Comparison of ENCODE assay signal across 9 cellular contexts in genomic region chr6:31122803-31123706, GRCh38. TPM values are rescaled to one million over a fixed set of nuclear protein-coding genes. Genes with fewer than 3 reads are reported as not detected.
A peak's percentile ranks its signal among the peaks of the same experiment; 100 is the strongest.
DNase-seq lines count a peak whose midpoint lies in the region; ATAC-seq, FAIRE-seq and TF ChIP-seq lines count a peak whose summit lies in the region.
"Had no signal": no experiment of that assay in that cellular context is flagged by ENCODE, and none has a peak within 500 bp of the region (broad histone marks: within the 10 kb centered on the region; RNA-seq: fewer than 3 reads in every experiment).

No MANE protein-coding gene starts in this region.

- peak overlapping the region; percentile 66 to 77; a peak in 5 of 6 replicates for H3K27ac ChIP-seq in A549

- H3K4me2 ChIP-seq in A549: peak overlapping the region; percentile 67

- H3K27me3 Mint-ChIP-seq in activated naive CD4-positive, alpha-beta T cell treated with anti-CD3 and anti-CD28 coated beads for 36 hours (ENCODE audit: low read depth): no peaks in the 10 kb centered on the region

- intact Hi-C loops in activated naive CD4-positive, alpha-beta T cell treated with anti-CD3 and anti-CD28 coated beads for 36 hours (cut with micrococcal nuclease): no loop called here

- no peaks in the 10 kb centered on the region for H3K36me3 Mint-ChIP-seq in activated naive CD4-positive, alpha-beta T cell treated with anti-CD3 and anti-CD28 coated beads for 36 hours (ENCODE audit: low read depth)

- H3K4me3 Mint-ChIP-seq in activated naive CD4-positive, alpha-beta T cell treated with anti-CD3 and anti-CD28 coated beads for 36 hours: no peak overlapping the region

- DNase-seq in A549 (ENCODE audit: low read depth in 1 of 2, low spot score in 1 of 2): peak; percentile 23 to 73
- peak; percentile 54 for DNase-seq in NCI-H460 (ENCODE audit: extremely low read depth, low read depth)
- peak; percentile 19 for DNase-seq in epidermal melanocyte (ENCODE audit: insufficient read length, low spot score)
- DNase-seq in midbrain (lab: John Stamatoyannopoulos, UW): peak; percentile 57
- DNase-seq in activated naive CD4-positive, alpha-beta T cell treated with anti-CD3 and anti-CD28 coated beads for 36 hours: no peak
- no peak for DNase-seq in RKO (ENCODE audit: low spot score)

- H3K4me1 Mint-ChIP-seq in activated naive CD4-positive, alpha-beta T cell treated with anti-CD3 and anti-CD28 coated beads for 36 hours (ENCODE audit: low read depth): peaks cover 3% of the 10 kb centered on the region

- POLR2A ChIA-PET in A549 (lab: Yijun Ruan, JAX): no interaction called here

- CTCF ChIA-PET in A549 (lab: Yijun Ruan, JAX): interaction anchor here (0.6 to 1.5 kb wide), 5 partner anchors 8 to 207 kb away, joined by 3 to 7 read pairs (median 4); partner anchors contain the start of gene PSORS1C1
- CTCF ChIA-PET in activated naive CD4-positive, alpha-beta T cell treated with anti-CD3 and anti-CD28 coated beads for 36 hours (lab: Charles Lee): interaction anchor here (0.5 to 1.1 kb wide), 3 partner anchors 22 to 140 kb away, joined by 3 to 4 read pairs (median 3); no protein-coding TSS in a partner anchor

- no peak overlapping the region for H3K27ac Mint-ChIP-seq in activated naive CD4-positive, alpha-beta T cell treated with anti-CD3 and anti-CD28 coated beads for 36 hours

- TF ChIP-seq CTCF in A549 (IDR thresholded peaks at IDR 0.05): no peak

- TF ChIP-seq RAD21 in A549 (conservative IDR thresholded peaks at IDR 0.05 in 1 of 2, IDR thresholded peaks at IDR 0.05 in 1 of 2): no peak

- no peaks in the 10 kb centered on the region for H3K9me3 ChIP-seq in A549

- no peak for TF ChIP-seq POLR2A in A549 (IDR thresholded peaks at IDR 0.05; ENCODE audit: low read length)

- no peak overlapping the region for H3K4me3 ChIP-seq in A549

- ATAC-seq in A549 (peak; percentile 55 to 73; a peak in 5 of 6 replicates), HG03460 (IDR thresholded peaks at IDR 0.05; ENCODE audit: unreplicated experiment) (no peak), HG03025 (IDR thresholded peaks at IDR 0.05; ENCODE audit: low FRiP score, unreplicated experiment) (no peak)

- no peak for TF ChIP-seq EP300 in A549 (IDR thresholded peaks at IDR 0.05)

- peaks cover 36% of the 10 kb centered on the region for H3K4me1 ChIP-seq in A549

- whole genome bisulfite sequencing in A549 (ENCODE audit: missing lambda C conversion rate): 41% methylated on average over 12 of the region's 16 CpGs

- H3K9me3 Mint-ChIP-seq in activated naive CD4-positive, alpha-beta T cell treated with anti-CD3 and anti-CD28 coated beads for 36 hours: no peaks in the 10 kb centered on the region

- FAIRE-seq in A549 (lab: Jason Lieb, UNC): no peak

TF ChIP-seq in A549, 52 proteins besides CTCF, POLR2A, EP300 and RAD21:
- TF ChIP-seq, protein P1, sequence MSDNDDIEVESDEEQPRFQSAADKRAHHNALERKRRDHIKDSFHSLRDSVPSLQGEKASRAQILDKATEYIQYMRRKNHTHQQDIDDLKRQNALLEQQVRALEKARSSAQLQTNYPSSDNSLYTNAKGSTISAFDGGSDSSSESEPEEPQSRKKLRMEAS (IDR thresholded peaks at IDR 0.05): peak; percentile 58
- TF ChIP-seq, protein P2, sequence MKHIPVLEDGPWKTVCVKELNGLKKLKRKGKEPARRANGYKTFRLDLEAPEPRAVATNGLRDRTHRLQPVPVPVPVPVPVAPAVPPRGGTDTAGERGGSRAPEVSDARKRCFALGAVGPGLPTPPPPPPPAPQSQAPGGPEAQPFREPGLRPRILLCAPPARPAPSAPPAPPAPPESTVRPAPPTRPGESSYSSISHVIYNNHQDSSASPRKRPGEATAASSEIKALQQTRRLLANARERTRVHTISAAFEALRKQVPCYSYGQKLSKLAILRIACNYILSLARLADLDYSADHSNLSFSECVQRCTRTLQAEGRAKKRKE (CRISPR knock-in tag; IDR thresholded peaks at IDR 0.05; ENCODE audit: low read depth): no peak
- TF ChIP-seq ZFP36 (IDR thresholded peaks at IDR 0.05; ENCODE audit: borderline replicate concordance, partially characterized antibody) (no peak), FOXS1 (CRISPR knock-in tag; IDR thresholded peaks at IDR 0.05) (no peak), RFX5 (IDR thresholded peaks at IDR 0.05) (no peak), CBX8 (IDR thresholded peaks at IDR 0.05) (no peak), HMGXB4 (CRISPR knock-in tag; IDR thresholded peaks at IDR 0.05; ENCODE audit: borderline replicate concordance) (no peak)

RNA-seq across cellular contexts. Expression of gene CDSN, which starts 2.8 kb away (rescaled TPM):
- polyA plus RNA-seq in A549 (2011; rRNA removed) (not detected in 2 replicates), A549 (2017; fragmentation: RNase III; extraction: RNeasy Plus Mini Kit Qiagen cat#74134 plus additional on column Dnase treatment) (not detected in 3 replicates)
- not detected in 2 replicates for polyA plus RNA-seq in A549 (2012; cell fraction: cytosol; rRNA removed)
- polyA plus RNA-seq in A549 (2012; cell fraction: nucleus; rRNA removed): not detected in 2 replicates
- polyA minus RNA-seq in A549 (2011; rRNA and poly(A)+ RNA removed): not detected in 2 replicates
- total RNA-seq in NCI-H460 (2014; rRNA removed; shearing (Covaris generic)): not detected in 2 replicates
- not detected in 2 replicates for polyA plus RNA-seq in NCI-H460 (2014; cell fraction: nucleus; rRNA removed)
- total RNA-seq in activated naive CD4-positive, alpha-beta T cell treated with anti-CD3 and anti-CD28 coated beads for 36 hours: not detected

RNA-seq across cellular contexts. Expression of gene PSORS1C1, which starts 8.5 kb away (rescaled TPM):
- 2.3 and 5.8 TPM in 2 replicates for polyA plus RNA-seq in A549 (2011; rRNA removed)
- 2.2 and 3.1 TPM in 2 replicates for polyA plus RNA-seq in A549 (2012; cell fraction: cytosol; rRNA removed)
- 6.1 and 8.7 TPM in 2 replicates for polyA plus RNA-seq in A549 (2012; cell fraction: nucleus; rRNA removed)
- 3.0 to 4.3 TPM (median 4.3 TPM) in 3 replicates for polyA plus RNA-seq in A549 (2017; fragmentation: RNase III; extraction: RNeasy Plus Mini Kit Qiagen cat#74134 plus additional on column Dnase treatment)
- polyA minus RNA-seq in A549 (2011; rRNA and poly(A)+ RNA removed): 6.4 and 7.4 TPM in 2 replicates
- 0.09 and 0.37 TPM in 2 replicates for total RNA-seq in NCI-H460 (2014; rRNA removed; shearing (Covaris generic))
- 0.08 and 1.0 TPM in 2 replicates for polyA plus RNA-seq in NCI-H460 (2014; cell fraction: nucleus; rRNA removed)
- under 1 TPM; 0.29 to 0.40 TPM for total RNA-seq in activated naive CD4-positive, alpha-beta T cell treated with anti-CD3 and anti-CD28 coated beads for 36 hours

RNA-seq across cellular contexts. Expression of gene C6orf15, which starts 10.7 kb away (rescaled TPM):
- polyA plus RNA-seq in A549 (2011; rRNA removed): not detected in 2 replicates
- polyA plus RNA-seq in A549 (2012; cell fraction: cytosol; rRNA removed): not detected in 2 replicates
- polyA plus RNA-seq in A549 (2012; cell fraction: nucleus; rRNA removed): not detected in 2 replicates
- not detected in 3 replicates for polyA plus RNA-seq in A549 (2017; fragmentation: RNase III; extraction: RNeasy Plus Mini Kit Qiagen cat#74134 plus additional on column Dnase treatment)
- polyA minus RNA-seq in A549 (2011; rRNA and poly(A)+ RNA removed): not detected in 2 replicates
- not detected in 2 replicates for total RNA-seq in NCI-H460 (2014; rRNA removed; shearing (Covaris generic))
- not detected in 2 replicates for polyA plus RNA-seq in NCI-H460 (2014; cell fraction: nucleus; rRNA removed)
- total RNA-seq in activated naive CD4-positive, alpha-beta T cell treated with anti-CD3 and anti-CD28 coated beads for 36 hours: not detected
- total RNA-seq: dermis microvascular lymphatic vessel endothelial cell had no signal

RNA-seq across cellular contexts. Expression of gene PSORS1C2, which starts 15.8 kb away (rescaled TPM):
- polyA plus RNA-seq in A549 (2011; rRNA removed) (not detected in 2 replicates), A549 (2017; fragmentation: RNase III; extraction: RNeasy Plus Mini Kit Qiagen cat#74134 plus additional on column Dnase treatment) (0.08 TPM in 1 of 3 replicates, not detected in the others)
- not detected in 2 replicates for polyA plus RNA-seq in A549 (2012; cell fraction: cytosol; rRNA removed)
- 0.05 TPM in 1 of 2 replicates, not detected in the other for polyA plus RNA-seq in A549 (2012; cell fraction: nucleus; rRNA removed)
- polyA minus RNA-seq in A549 (2011; rRNA and poly(A)+ RNA removed): not detected in 2 replicates
- total RNA-seq in NCI-H460 (2014; rRNA removed; shearing (Covaris generic)): not detected in 2 replicates
- not detected in 2 replicates for polyA plus RNA-seq in NCI-H460 (2014; cell fraction: nucleus; rRNA removed)
- not detected for total RNA-seq in activated naive CD4-positive, alpha-beta T cell treated with anti-CD3 and anti-CD28 coated beads for 36 hours
- total RNA-seq: dermis microvascular lymphatic vessel endothelial cell had no signal

RNA-seq across cellular contexts. Expression of gene CCHCR1, which starts 34.5 kb away (rescaled TPM):
- polyA plus RNA-seq in A549 (2011; rRNA removed) (7.4 and 8.6 TPM in 2 replicates), A549 (2017; fragmentation: RNase III; extraction: RNeasy Plus Mini Kit Qiagen cat#74134 plus additional on column Dnase treatment) (15.2 to 15.3 TPM (median 15.3 TPM) in 3 replicates)
- polyA plus RNA-seq in A549 (2012; cell fraction: cytosol; rRNA removed): 12.1 and 13.5 TPM in 2 replicates
- 27.5 and 31.1 TPM in 2 replicates for polyA plus RNA-seq in A549 (2012; cell fraction: nucleus; rRNA removed)
- 7.3 and 8.6 TPM in 2 replicates for polyA minus RNA-seq in A549 (2011; rRNA and poly(A)+ RNA removed)
- 8.6 and 10.7 TPM in 2 replicates for total RNA-seq in NCI-H460 (2014; rRNA removed; shearing (Covaris generic))
- 33.7 and 43.7 TPM in 2 replicates for polyA plus RNA-seq in NCI-H460 (2014; cell fraction: nucleus; rRNA removed)
- 10 to 100 TPM; 40.0 to 44.5 TPM for total RNA-seq in activated naive CD4-positive, alpha-beta T cell treated with anti-CD3 and anti-CD28 coated beads for 36 hours

Comparison
In these comparisons a context has a peak if more than half of its experiments do, and no peak if none do; other contexts are left out.
1. ATAC-seq: peak in A549 (2 of 2); none in HG03460 (single experiment) and HG03025 (single experiment).
2. DNase-seq: peak in A549 (2 of 2), NCI-H460 (single experiment), epidermal melanocyte (single experiment) and midbrain (single experiment); none in activated naive CD4-positive, alpha-beta T cell treated with anti-CD3 and anti-CD28 coated beads for 36 hours (single experiment) and RKO (single experiment).